In genomic region chr2:232534940-232535735, GRCh38 we compare ENCODE assay signal across 17 cellular contexts. TPM values are rescaled to one million over a fixed set of nuclear protein-coding genes. Genes with fewer than 3 reads are reported as not detected.
A peak's percentile ranks its signal among the peaks of the same experiment; 100 is the strongest.
DNase-seq lines count a peak whose midpoint lies in the region; ATAC-seq and TF ChIP-seq lines count a peak whose summit lies in the region.
"Had no signal": no experiment of that assay in that cellular context is flagged by ENCODE, and none has a peak within 500 bp of the region (broad histone marks: within the 10 kb centered on the region; RNA-seq: fewer than 3 reads in every experiment).

No MANE protein-coding gene starts in this region.

- H3K27me3 ChIP-seq in Panc1 (ENCODE audit: control insufficient read depth, insufficient read depth, low read length) (no peaks in the 10 kb centered on the region), lower lobe of right lung (ENCODE audit: low read depth) (peaks cover 9% of the 10 kb centered on the region), thyroid gland (no peaks in the 10 kb centered on the region)
- H3K27me3 ChIP-seq: BLaER1 treated with 17β-estradiol and CSF1 and Interleukin-3, amounts not matched to agents 10 nM and 100 nM had no signal

- in situ Hi-C loops in Panc1 (cut with HindIII; ENCODE audit: low pct_unique_long_range_greater_than_20kb, low sequenced_read_pairs) = no loop called here

- H3K27ac ChIP-seq in Panc1 (ENCODE audit: low read length) (no peak overlapping the region), lower lobe of right lung (no peak overlapping the region), thyroid gland (no peak overlapping the region)
- H3K27ac ChIP-seq: BLaER1 treated with 17β-estradiol and CSF1 and Interleukin-3, amounts not matched to agents 10 nM and 100 nM had no signal

- H3K4me1 ChIP-seq in Panc1 (ENCODE audit: control insufficient read depth, insufficient read depth, low read length) (no peaks in the 10 kb centered on the region), lower lobe of right lung (no peaks in the 10 kb centered on the region), thyroid gland (no peaks in the 10 kb centered on the region)

- CTCF ChIA-PET in Panc1 (lab: Charles Lee) = no interaction called here

- TF ChIP-seq CTCF in Panc1 (IDR thresholded peaks at IDR 0.05) (no peak), lower lobe of right lung (IDR thresholded peaks at IDR 0.05) (no peak), thyroid gland (IDR thresholded peaks at IDR 0.05) (no peak)

- ATAC-seq in Panc1 = 0 out of 2 replicates have a peak, but pooled peaks have one; percentile 27
- peak in 1 of 2 donors; percentile 5 for ATAC-seq in lower lobe of right lung
- no peak for ATAC-seq in sciatic nerve
- ATAC-seq in GM18873 (IDR thresholded peaks at IDR 0.05; ENCODE audit: low FRiP score, unreplicated experiment) = no peak
- no peak for ATAC-seq in HG03457 (IDR thresholded peaks at IDR 0.05; ENCODE audit: unreplicated experiment)

- H3K36me3 ChIP-seq in Panc1 (ENCODE audit: control insufficient read depth, insufficient read depth, low read length) (no peaks in the 10 kb centered on the region), lower lobe of right lung (no peaks in the 10 kb centered on the region), thyroid gland (no peaks in the 10 kb centered on the region)
- H3K36me3 ChIP-seq: BLaER1 treated with 17β-estradiol and CSF1 and Interleukin-3, amounts not matched to agents 10 nM and 100 nM had no signal

- POLR2A ChIA-PET in Panc1 (lab: Charles Lee) = no interaction called here

- H3K9me3 ChIP-seq in Panc1 (ENCODE audit: control insufficient read depth, insufficient read depth, low read depth, low read length) (no peaks in the 10 kb centered on the region; the same call in 1 of the 2 replicates), lower lobe of right lung (no peaks in the 10 kb centered on the region), thyroid gland (no peaks in the 10 kb centered on the region)

- TF ChIP-seq POLR2A in thyroid gland (IDR thresholded peaks at IDR 0.05) = no peak

- DNase-seq in activated T-cell treated with anti-CD3 and anti-CD28 coated beads, Interleukin-2, amount 50 U/mL, for 1 hour = peak; percentile 6
- no peak for DNase-seq in activated T-cell treated with anti-CD3 and anti-CD28 coated beads, Interleukin-2, amount 50 U/mL, for 48 hours
- DNase-seq in Panc1 (ENCODE audit: low read depth, low spot score) (no peak), lower lobe of right lung (peak; percentile 35), sciatic nerve (ENCODE audit: low spot score) (peak; percentile 25), thyroid gland (no peak)
- DNase-seq: 8988T, EL, H9, NCI-H1436 treated with DMSO at 0.1 percent for 48 hours, NCI-H345, NCI-H526 treated with DMSO at 0.1 percent for 48 hours, OCI-M1 had no signal

- WGBS in thyroid gland, 2 donors = 80 to 83% methylated on average over 13 to 15 of the region's 15 CpGs

- BruUV-seq in Panc1 (replicated peaks; lab: Mats Ljungman, UMichigan) = no TSS peak

- H3K4me3 ChIP-seq in Panc1 (ENCODE audit: low read depth in 2 of 2, low read length in 2 of 2) = no peak overlapping the region
- H3K4me3 ChIP-seq in lower lobe of right lung = no peak overlapping the region
- no peak overlapping the region for H3K4me3 ChIP-seq in thyroid gland (replicated peaks in 1 of 3)
- H3K4me3 ChIP-seq: BLaER1 treated with 17β-estradiol and CSF1 and Interleukin-3, amounts not matched to agents 10 nM and 100 nM had no signal

- intact Hi-C loops in Panc1 (cut with micrococcal nuclease; ENCODE audit: unreplicated experiment) = no loop called here
- intact Hi-C loops in lower lobe of right lung (cut with DNase I) = no loop called here
- intact Hi-C loops in sciatic nerve (cut with DNase I) = no loop called here
- intact Hi-C loops in thyroid gland (cut with DNase I) = no loop called here

RNA-seq across cellular contexts. Expression of gene CHRNG, which starts 4.4 kb away (rescaled TPM):
- total RNA-seq in Panc1 (2021; ENCODE audit: unreplicated experiment) = not detected
- polyA plus RNA-seq in Panc1 (2012; ENCODE audit: insufficient read length) = not detected
- not detected for total RNA-seq in lower lobe of right lung
- total RNA-seq in sciatic nerve = not detected
- total RNA-seq in thyroid gland = not detected
- total RNA-seq: H9, HT-29 had no signal

RNA-seq across cellular contexts. Expression of gene CHRND, which starts 9.2 kb away (rescaled TPM):
- total RNA-seq in Panc1 (2021; ENCODE audit: unreplicated experiment) = not detected
- polyA plus RNA-seq in Panc1 (2012; ENCODE audit: insufficient read length) = not detected
- total RNA-seq in lower lobe of right lung = not detected
- total RNA-seq in sciatic nerve = not detected
- not detected for total RNA-seq in thyroid gland
- total RNA-seq: H9, HT-29 had no signal

RNA-seq across cellular contexts. Expression of gene PRSS56, which starts 14.9 kb away (rescaled TPM):
- total RNA-seq in Panc1 (2021; ENCODE audit: unreplicated experiment) = 0.18 TPM
- 0.17 TPM for polyA plus RNA-seq in Panc1 (2012; ENCODE audit: insufficient read length)
- total RNA-seq in lower lobe of right lung = not detected
- total RNA-seq in sciatic nerve = not detected
- not detected for total RNA-seq in thyroid gland
- total RNA-seq: H9, HT-29 had no signal

RNA-seq across cellular contexts. Expression of gene TIGD1, which starts 15.2 kb away (rescaled TPM):
- total RNA-seq in Panc1 (2021; ENCODE audit: unreplicated experiment) = 5.1 TPM
- polyA plus RNA-seq in Panc1 (2012; ENCODE audit: insufficient read length) = 1.7 TPM
- 3.7 TPM for total RNA-seq in lower lobe of right lung
- total RNA-seq in sciatic nerve = 4.5 TPM
- total RNA-seq in thyroid gland = 10 to 100 TPM in 1 of 4 donors, 1 to 10 TPM in 3; 6.7 to 11.6 (median 6.9) TPM

RNA-seq across cellular contexts. Expression of gene EIF4E2, which starts 15.4 kb away (rescaled TPM):
- total RNA-seq in Panc1 (2021; ENCODE audit: unreplicated experiment) = 84.0 TPM
- polyA plus RNA-seq in Panc1 (2012; ENCODE audit: insufficient read length) = 125 TPM
- 68.1 TPM for total RNA-seq in lower lobe of right lung
- 41.0 TPM for total RNA-seq in sciatic nerve
- total RNA-seq in thyroid gland = 10 to 100 TPM; 50.7 to 59.6 (median 54.4) TPM

Comparison
In these comparisons a context has a peak if more than half of its experiments do, and no peak if none do; other contexts are left out.
1. DNase-seq: peak in activated T-cell treated with anti-CD3 and anti-CD28 coated beads, Interleukin-2, amount 50 U/mL, for 1 hour (single experiment), lower lobe of right lung (single experiment) and sciatic nerve (single experiment); none in activated T-cell treated with anti-CD3 and anti-CD28 coated beads, Interleukin-2, amount 50 U/mL, for 48 hours (0 of 2), Panc1 (single experiment) and thyroid gland (0 of 2).